8 cellular contexts compared by ENCODE assay signal in genomic region chr1:32241011-32241763, GRCh38. TPM values are rescaled to one million over a fixed set of nuclear protein-coding genes. Genes with fewer than 3 reads are reported as not detected.
DNase-seq lines count a peak whose midpoint lies in the region; ATAC-seq and TF ChIP-seq lines count a peak whose summit lies in the region.

No MANE protein-coding gene starts in this region.

- DNase-seq in BJ (ENCODE audit: low read depth) (no peak), NCI-H2171 (lab: John Stamatoyannopoulos, UW) (peak; percentile 26), Right ventricle myocardium superior (peak; percentile 78), nucleus accumbens (lab: John Stamatoyannopoulos, UW) (peak in 47 of 56 donors; percentile 11 to 73 (median 40)), cerebellar nuclear complex (lab: John Stamatoyannopoulos, UW) (no peak)
- DNase-seq in activated naive CD4-positive, alpha-beta T cell treated with anti-CD3 and anti-CD28 coated beads, Interleukin-2, amount 10 ng/mL, durations not matched to agents 7 days and 5 days = peak; percentile 58

- ATAC-seq in GM18909 (IDR thresholded peaks at IDR 0.05; ENCODE audit: poor library complexity, unreplicated experiment) (peak; percentile 40), Right ventricle myocardium superior (ENCODE audit: poor library complexity) (peak; percentile 74), HG02885 (IDR thresholded peaks at IDR 0.05; ENCODE audit: poor library complexity, unreplicated experiment) (no peak)

- CTCF ChIA-PET in BJ (lab: Yijun Ruan, JAX) = interaction anchor here (0.9 to 4.3 kb wide), 7 partner anchors 8 to 465 kb away, joined by 3 to 23 read pairs (median 3); partner anchors contain the start of gene MARCKSL1
- CTCF ChIA-PET in activated naive CD4-positive, alpha-beta T cell treated with anti-CD3 and anti-CD28 coated beads, Interleukin-2, amount 10 ng/mL, durations not matched to agents 7 days and 5 days (lab: Charles Lee) = interaction anchor here (0.6 to 6.9 kb wide), 13 partner anchors 8 to 81 kb away, joined by 3 to 49 read pairs (median 5); partner anchors contain the start of gene LCK

- H3K4me1 Mint-ChIP-seq in activated naive CD4-positive, alpha-beta T cell treated with anti-CD3 and anti-CD28 coated beads, Interleukin-2, amount 10 ng/mL, durations not matched to agents 7 days and 5 days = peaks cover 39% of the 10 kb centered on the region

- POLR2A ChIA-PET in BJ (lab: Charles Lee) = interaction anchor here (0.6 kb wide), 2 partner anchors 22 to 114 kb away, joined by 3 to 7 read pairs; no protein-coding TSS in a partner anchor

- peaks cover 20% of the 10 kb centered on the region for H3K27me3 Mint-ChIP-seq in activated naive CD4-positive, alpha-beta T cell treated with anti-CD3 and anti-CD28 coated beads, Interleukin-2, amount 10 ng/mL, durations not matched to agents 7 days and 5 days

- peak overlapping the region; percentile 81 for H3K4me3 Mint-ChIP-seq in activated naive CD4-positive, alpha-beta T cell treated with anti-CD3 and anti-CD28 coated beads, Interleukin-2, amount 10 ng/mL, durations not matched to agents 7 days and 5 days

- no peaks in the 10 kb centered on the region for H3K36me3 Mint-ChIP-seq in activated naive CD4-positive, alpha-beta T cell treated with anti-CD3 and anti-CD28 coated beads, Interleukin-2, amount 10 ng/mL, durations not matched to agents 7 days and 5 days

- H3K4me3 ChIP-seq in BJ (ENCODE audit: low read depth, low read length) = peak overlapping the region; percentile 59

- no peaks in the 10 kb centered on the region for H3K27me3 ChIP-seq in BJ (ENCODE audit: control insufficient read depth, insufficient read depth, low read length)

- TF ChIP-seq CTCF in BJ (IDR thresholded peaks at IDR 0.05; ENCODE audit: insufficient read depth, low read depth, low read length) = peak; percentile 11

- H3K36me3 ChIP-seq in BJ (ENCODE audit: control insufficient read depth, insufficient read depth, low read length) = 0 out of 2 replicates have a peak, but pooled peaks cover 1% of the 10 kb centered on the region

- H3K27ac Mint-ChIP-seq in activated naive CD4-positive, alpha-beta T cell treated with anti-CD3 and anti-CD28 coated beads, Interleukin-2, amount 10 ng/mL, durations not matched to agents 7 days and 5 days = peak overlapping the region; percentile 24

- H3K9me3 Mint-ChIP-seq in activated naive CD4-positive, alpha-beta T cell treated with anti-CD3 and anti-CD28 coated beads, Interleukin-2, amount 10 ng/mL, durations not matched to agents 7 days and 5 days = no peaks in the 10 kb centered on the region

- intact Hi-C loops in Right ventricle myocardium superior (cut with DNase I) = loop anchor here (10.0 kb wide), 1 partner anchor 54 kb away; the partner anchor contains the start of gene HDAC1

RNA-seq across cellular contexts. Expression of gene FAM167B, which starts 5.8 kb away (rescaled TPM):
- polyA plus RNA-seq in BJ (2011; rRNA removed) = 3.3 and 3.5 TPM in 2 replicates
- polyA minus RNA-seq in BJ (2011; rRNA and poly(A)+ RNA removed) = 1.9 and 2.9 TPM in 2 replicates
- 8.1 TPM for total RNA-seq in Right ventricle myocardium superior

RNA-seq across cellular contexts. Expression of gene LCK, which starts 9.9 kb away (rescaled TPM):
- polyA plus RNA-seq in BJ (2011; rRNA removed) = 0.05 and 0.11 TPM in 2 replicates
- not detected in 2 replicates for polyA minus RNA-seq in BJ (2011; rRNA and poly(A)+ RNA removed)
- 0.51 TPM for total RNA-seq in Right ventricle myocardium superior

RNA-seq across cellular contexts. Expression of gene EIF3I, which starts 19.0 kb away (rescaled TPM):
- 412 and 478 TPM in 2 replicates for polyA plus RNA-seq in BJ (2011; rRNA removed)
- 254 and 354 TPM in 2 replicates for polyA minus RNA-seq in BJ (2011; rRNA and poly(A)+ RNA removed)
- total RNA-seq in Right ventricle myocardium superior = 97.2 TPM

RNA-seq across cellular contexts. Expression of gene TMEM234, which starts 19.0 kb away (rescaled TPM):
- polyA plus RNA-seq in BJ (2011; rRNA removed) = 29.4 and 37.8 TPM in 2 replicates
- 28.5 and 31.8 TPM in 2 replicates for polyA minus RNA-seq in BJ (2011; rRNA and poly(A)+ RNA removed)
- total RNA-seq in Right ventricle myocardium superior = 7.5 TPM

RNA-seq across cellular contexts. Expression of gene DCDC2B, which starts 32.3 kb away (rescaled TPM):
- polyA plus RNA-seq in BJ (2011; rRNA removed) = not detected in 2 replicates
- polyA minus RNA-seq in BJ (2011; rRNA and poly(A)+ RNA removed) = not detected in 2 replicates
- total RNA-seq in Right ventricle myocardium superior = not detected

Comparison
In these comparisons a context has a peak if more than half of its experiments do, and no peak if none do; other contexts are left out.
1. DNase-seq: peak in NCI-H2171 (single experiment), activated naive CD4-positive, alpha-beta T cell treated with anti-CD3 and anti-CD28 coated beads, Interleukin-2, amount 10 ng/mL, durations not matched to agents 7 days and 5 days (single experiment), Right ventricle myocardium superior (single experiment) and nucleus accumbens (47 of 56); none in BJ (single experiment) and cerebellar nuclear complex (0 of 2).